13 cellular contexts compared by ENCODE assay signal in genomic region chr6:132153221-132153896, GRCh38.
DNase-seq lines count a peak whose midpoint lies in the region; ATAC-seq and TF ChIP-seq lines count a peak whose summit lies in the region.
"Had no signal": no experiment of that assay in that cellular context is flagged by ENCODE, and none has a peak within 500 bp of the region (broad histone marks: within the 10 kb centered on the region; RNA-seq: fewer than 3 reads in every experiment).

No MANE protein-coding gene starts in this region.

- peak overlapping the region in 1 of 2 donors; percentile 53 for H3K27ac ChIP-seq in breast epithelium
- H3K27ac ChIP-seq: dorsolateral prefrontal cortex, gastroesophageal sphincter, psoas muscle had no signal

- TF ChIP-seq CTCF in breast epithelium (IDR thresholded peaks at IDR 0.05) = no peak

- H3K4me3 ChIP-seq in breast epithelium = no peak overlapping the region
- H3K4me3 ChIP-seq: dorsolateral prefrontal cortex, gastroesophageal sphincter, psoas muscle had no signal

- H3K9me3 ChIP-seq in breast epithelium = no peaks in the 10 kb centered on the region
- H3K9me3 ChIP-seq: gastroesophageal sphincter, psoas muscle had no signal

- H3K36me3 ChIP-seq in breast epithelium = no peaks in the 10 kb centered on the region
- H3K36me3 ChIP-seq: gastroesophageal sphincter had no signal

- DNase-seq in GM03348 (ENCODE audit: low spot score) = peak; percentile 62
- peak; percentile 100 for DNase-seq in fibroblast of peridontal ligament (ENCODE audit: extremely low read depth)
- DNase-seq in stromal cell of bone marrow (ENCODE audit: low read depth) = peak; percentile 87
- no peak for DNase-seq in breast epithelium (ENCODE audit: low spot score in 2 of 2)
- no peak for DNase-seq in putamen (ENCODE audit: low spot score)
- no peak for DNase-seq in CD1c-positive myeloid dendritic cell (ENCODE audit: extremely low spot score)
- DNase-seq: activated CD8-positive, alpha-beta memory T cell treated with anti-CD3 and anti-CD28 coated beads, Interleukin-2, amount 50 U/mL, for 4 hours; dorsolateral prefrontal cortex; psoas muscle; stimulated activated naive CD4-positive, alpha-beta T cell treated with Interleukin-2 at 50 U/mL for 16 hours had no signal

- H3K27me3 ChIP-seq in breast epithelium = no peaks in the 10 kb centered on the region
- H3K27me3 ChIP-seq: dorsolateral prefrontal cortex, gastroesophageal sphincter had no signal

- intact Hi-C loops in breast epithelium (cut with DNase I; ENCODE audit: low total_unique reads) = no loop called here

- no peaks in the 10 kb centered on the region for H3K4me1 ChIP-seq in breast epithelium
- H3K4me1 ChIP-seq: gastroesophageal sphincter, psoas muscle had no signal

- ATAC-seq in SK-N-SH treated with all-trans-retinoic acid at 6 μM for 48 hours = peak; percentile 91
- ATAC-seq: gastroesophageal sphincter, psoas muscle, WTC11 had no signal

- no peak for TF ChIP-seq POLR2A in breast epithelium (IDR thresholded peaks at IDR 0.05)

TF ChIP-seq in SK-N-SH treated with all-trans-retinoic acid at 6 μM for 48 hours, 23 proteins besides CTCF, POLR2A, EP300 and RAD21:
- TF ChIP-seq PPARA (CRISPR knock-in tag; IDR thresholded peaks at IDR 0.05; ENCODE audit: borderline replicate concordance) (no peak), SNAI2 (CRISPR knock-in tag; IDR thresholded peaks at IDR 0.05) (no peak), ISL1 (CRISPR knock-in tag; IDR thresholded peaks at IDR 0.05) (no peak), ZFP30 (CRISPR knock-in tag; IDR thresholded peaks at IDR 0.05) (no peak), GLIS3 (CRISPR knock-in tag; IDR thresholded peaks at IDR 0.05) (no peak), PATZ1 (CRISPR knock-in tag; IDR thresholded peaks at IDR 0.05; ENCODE audit: borderline replicate concordance) (no peak), OSR1 (CRISPR knock-in tag; IDR thresholded peaks at IDR 0.05) (no peak), TCF4 (CRISPR knock-in tag; IDR thresholded peaks at IDR 0.05; ENCODE audit: borderline replicate concordance) (no peak), TOX (CRISPR knock-in tag; IDR thresholded peaks at IDR 0.05; ENCODE audit: borderline replicate concordance) (no peak), TSHZ2 (CRISPR knock-in tag; IDR thresholded peaks at IDR 0.05) (no peak), ZNF70 (CRISPR knock-in tag; IDR thresholded peaks at IDR 0.05) (no peak), ZNF565 (CRISPR knock-in tag; conservative IDR thresholded peaks at IDR 0.05; ENCODE audit: low read depth) (no peak), CSDC2 (CRISPR knock-in tag; IDR thresholded peaks at IDR 0.05) (no peak), POU6F1 (CRISPR knock-in tag; IDR thresholded peaks at IDR 0.05; ENCODE audit: borderline replicate concordance, low read depth) (no peak), RARB (CRISPR knock-in tag; IDR thresholded peaks at IDR 0.05) (no peak), ESRRG (CRISPR knock-in tag; IDR thresholded peaks at IDR 0.05) (no peak), CSRNP3 (CRISPR knock-in tag; IDR thresholded peaks at IDR 0.05) (no peak), ZC3H10 (CRISPR knock-in tag; IDR thresholded peaks at IDR 0.05) (no peak), ZFP3 (CRISPR knock-in tag; IDR thresholded peaks at IDR 0.05) (no peak), BACH2 (CRISPR knock-in tag; IDR thresholded peaks at IDR 0.05; ENCODE audit: borderline replicate concordance) (no peak)

Comparison
In these comparisons a context has a peak if more than half of its experiments do, and no peak if none do; other contexts are left out.
1. DNase-seq: peak in GM03348 (single experiment), fibroblast of peridontal ligament (single experiment) and stromal cell of bone marrow (single experiment); none in breast epithelium (0 of 2), putamen (single experiment) and CD1c-positive myeloid dendritic cell (single experiment).